In the genomic region with DNA sequence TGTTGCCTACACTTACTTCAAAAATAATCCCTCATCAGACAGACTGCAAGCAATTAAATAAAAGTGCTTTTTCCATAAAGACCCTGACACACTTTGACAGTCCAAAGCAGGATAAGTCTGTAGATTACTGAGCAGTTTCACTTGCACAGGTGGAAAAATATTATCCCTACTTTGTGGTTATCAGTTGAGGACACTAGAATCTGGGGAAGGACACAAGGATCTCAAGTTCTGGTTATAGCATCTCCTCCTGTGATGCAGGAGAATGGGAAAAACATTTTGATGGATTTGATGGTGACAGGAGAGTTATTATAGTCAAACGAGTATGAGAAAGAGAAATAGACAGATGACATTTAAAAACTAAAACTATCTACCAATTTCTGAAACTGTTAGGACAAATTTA, we compare ENCODE assay signal across 1 cellular context.
TF ChIP-seq lines count a peak whose summit lies in the region.

No MANE protein-coding gene starts in this region.

TF ChIP-seq in HepG2, 621 proteins besides CTCF, POLR2A, EP300 and RAD21:
- no peak for TF ChIP-seq GFI1 (CRISPR knock-in tag; IDR thresholded peaks at IDR 0.05; ENCODE audit: borderline replicate concordance)
- TF ChIP-seq ZNF335 (CRISPR knock-in tag; IDR thresholded peaks at IDR 0.05): no peak
- no peak for TF ChIP-seq ONECUT2 (CRISPR knock-in tag; IDR thresholded peaks at IDR 0.05)
- TF ChIP-seq MZF1 (CRISPR knock-in tag; IDR thresholded peaks at IDR 0.05; ENCODE audit: borderline replicate concordance): no peak
- TF ChIP-seq ZNF572 (CRISPR knock-in tag; IDR thresholded peaks at IDR 0.05): no peak
- TF ChIP-seq ZNF556 (CRISPR knock-in tag; IDR thresholded peaks at IDR 0.05; ENCODE audit: borderline replicate concordance): no peak
- no peak for TF ChIP-seq KAT8 (CRISPR knock-in tag; IDR thresholded peaks at IDR 0.05)
- no peak for TF ChIP-seq MIXL1 (CRISPR knock-in tag; IDR thresholded peaks at IDR 0.05)
- TF ChIP-seq, protein P1, sequence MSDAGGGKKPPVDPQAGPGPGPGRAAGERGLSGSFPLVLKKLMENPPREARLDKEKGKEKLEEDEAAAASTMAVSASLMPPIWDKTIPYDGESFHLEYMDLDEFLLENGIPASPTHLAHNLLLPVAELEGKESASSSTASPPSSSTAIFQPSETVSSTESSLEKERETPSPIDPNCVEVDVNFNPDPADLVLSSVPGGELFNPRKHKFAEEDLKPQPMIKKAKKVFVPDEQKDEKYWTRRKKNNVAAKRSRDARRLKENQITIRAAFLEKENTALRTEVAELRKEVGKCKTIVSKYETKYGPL (CRISPR knock-in tag; IDR thresholded peaks at IDR 0.05): no peak
- TF ChIP-seq ZNF160 (CRISPR knock-in tag; IDR thresholded peaks at IDR 0.05): no peak
- no peak for TF ChIP-seq THAP11 (CRISPR knock-in tag; IDR thresholded peaks at IDR 0.05)
- TF ChIP-seq ZBTB38 (CRISPR knock-in tag; IDR thresholded peaks at IDR 0.05): no peak
- TF ChIP-seq, protein P2, sequence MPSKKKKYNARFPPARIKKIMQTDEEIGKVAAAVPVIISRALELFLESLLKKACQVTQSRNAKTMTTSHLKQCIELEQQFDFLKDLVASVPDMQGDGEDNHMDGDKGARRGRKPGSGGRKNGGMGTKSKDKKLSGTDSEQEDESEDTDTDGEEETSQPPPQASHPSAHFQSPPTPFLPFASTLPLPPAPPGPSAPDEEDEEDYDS (CRISPR knock-in tag; IDR thresholded peaks at IDR 0.05): no peak
- no peak for TF ChIP-seq ZNF432 (CRISPR knock-in tag; IDR thresholded peaks at IDR 0.05; ENCODE audit: borderline replicate concordance)
- no peak for TF ChIP-seq NFE2 (CRISPR knock-in tag; IDR thresholded peaks at IDR 0.05)
- TF ChIP-seq ZC3H13 (CRISPR knock-in tag; IDR thresholded peaks at IDR 0.05): no peak
